8 cellular contexts compared by ENCODE assay signal in the genomic region with DNA sequence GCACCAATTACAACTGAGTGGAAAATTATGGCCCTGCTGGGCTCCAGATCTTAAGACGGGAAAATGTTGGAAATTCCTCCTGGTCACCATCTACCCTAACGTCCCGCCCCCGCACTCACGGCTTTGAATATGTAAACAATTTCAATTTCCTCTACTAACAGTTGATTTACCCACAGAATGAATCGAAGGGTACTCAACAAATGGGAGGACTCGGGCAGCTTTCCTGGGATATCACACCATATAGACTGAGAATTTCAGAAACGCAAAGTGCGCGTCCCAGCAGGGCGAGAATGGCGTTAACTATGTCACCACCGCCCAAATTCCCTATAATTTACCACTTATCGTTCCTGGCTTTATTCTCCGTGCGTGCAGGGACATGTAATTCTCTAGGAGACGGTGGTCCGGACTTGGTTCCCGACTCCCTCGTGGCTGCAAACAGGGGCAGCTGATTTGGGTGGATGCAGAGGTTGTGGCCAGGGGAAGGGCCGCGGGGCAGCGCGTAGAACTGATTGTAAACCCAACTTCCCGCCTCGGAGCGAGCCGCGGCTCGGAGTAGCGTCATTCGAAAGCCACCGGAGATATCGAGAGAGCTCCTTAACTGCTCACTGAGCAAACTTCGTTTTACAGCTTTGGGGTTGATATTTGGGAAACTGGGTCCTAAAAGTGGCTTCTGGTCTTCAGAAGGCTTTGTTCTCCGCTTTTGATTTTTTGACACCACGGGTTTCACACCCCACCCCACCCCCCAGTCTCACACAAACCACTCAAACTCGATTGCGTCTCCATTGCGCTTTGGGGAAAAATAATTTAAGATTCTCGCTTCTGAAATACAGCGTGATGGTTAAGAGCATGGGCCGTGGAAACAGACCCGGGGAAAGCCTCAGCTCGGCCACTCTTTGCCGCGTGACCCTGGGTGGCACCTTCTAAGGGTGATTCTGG. TPM values are rescaled to one million over a fixed set of nuclear protein-coding genes. Genes with fewer than 3 reads are reported as not detected.
A peak's percentile ranks its signal among the peaks of the same experiment; 100 is the strongest.
DNase-seq lines count a peak whose midpoint lies in the region; ATAC-seq and TF ChIP-seq lines count a peak whose summit lies in the region.

No MANE protein-coding gene starts in this region.

- DNase-seq in activated CD4-positive, alpha-beta T cell treated with anti-CD3 and anti-CD28 coated beads, Interleukin-2, amount 10 ng/mL, durations not matched to agents 7 days and 5 days: peak; percentile 31
- no peak for DNase-seq in activated CD4-positive, alpha-beta T cell treated with anti-CD3 and anti-CD28 coated beads for 4 hours
- DNase-seq in fibroblast of villous mesenchyme (ENCODE audit: low read depth) (peak; percentile 30), retina (peak; percentile 80), NCI-H1436 (lab: John Stamatoyannopoulos, UW) (no peak), mesenteric fat pad (ENCODE audit: low spot score) (no peak)

- peaks cover 77% of the 10 kb centered on the region for H3K27me3 Mint-ChIP-seq in activated CD4-positive, alpha-beta T cell treated with anti-CD3 and anti-CD28 coated beads, Interleukin-2, amount 10 ng/mL, durations not matched to agents 7 days and 5 days

- peak overlapping the region; percentile 47 for H3K4me3 ChIP-seq in fibroblast of villous mesenchyme (ENCODE audit: low read depth, low read length)

- H3K27ac Mint-ChIP-seq in activated CD4-positive, alpha-beta T cell treated with anti-CD3 and anti-CD28 coated beads, Interleukin-2, amount 10 ng/mL, durations not matched to agents 7 days and 5 days: peak overlapping the region; percentile 47

- H3K9me3 Mint-ChIP-seq in activated CD4-positive, alpha-beta T cell treated with anti-CD3 and anti-CD28 coated beads, Interleukin-2, amount 10 ng/mL, durations not matched to agents 7 days and 5 days: peaks cover 18% of the 10 kb centered on the region

- peaks cover 10% of the 10 kb centered on the region for H3K36me3 Mint-ChIP-seq in activated CD4-positive, alpha-beta T cell treated with anti-CD3 and anti-CD28 coated beads, Interleukin-2, amount 10 ng/mL, durations not matched to agents 7 days and 5 days (ENCODE audit: low read depth)

- ATAC-seq in SK-N-SH treated with all-trans-retinoic acid at 6 μM for 48 hours (peak; percentile 74), HG03342 (IDR thresholded peaks at IDR 0.05; ENCODE audit: unreplicated experiment) (no peak)

- TF ChIP-seq CTCF in fibroblast of villous mesenchyme (IDR thresholded peaks at IDR 0.05; ENCODE audit: insufficient read depth, low read depth, low read length): no peak

- CTCF ChIA-PET in activated CD4-positive, alpha-beta T cell treated with anti-CD3 and anti-CD28 coated beads, Interleukin-2, amount 10 ng/mL, durations not matched to agents 7 days and 5 days (lab: Charles Lee): interaction anchor here (1.0 kb wide), 1 partner anchor 16 kb away, joined by 5 read pairs; no protein-coding TSS in a partner anchor

- peak overlapping the region; percentile 70 for H3K4me3 Mint-ChIP-seq in activated CD4-positive, alpha-beta T cell treated with anti-CD3 and anti-CD28 coated beads, Interleukin-2, amount 10 ng/mL, durations not matched to agents 7 days and 5 days

- H3K4me1 Mint-ChIP-seq in activated CD4-positive, alpha-beta T cell treated with anti-CD3 and anti-CD28 coated beads, Interleukin-2, amount 10 ng/mL, durations not matched to agents 7 days and 5 days: peaks cover 26% of the 10 kb centered on the region

- POLR2A ChIA-PET in activated CD4-positive, alpha-beta T cell treated with anti-CD3 and anti-CD28 coated beads, Interleukin-2, amount 10 ng/mL, durations not matched to agents 7 days and 5 days (lab: Charles Lee): no interaction called here

TF ChIP-seq in SK-N-SH treated with all-trans-retinoic acid at 6 μM for 48 hours, 23 proteins besides CTCF, POLR2A, EP300 and RAD21:
- no peak for TF ChIP-seq ZNF565 (CRISPR knock-in tag; conservative IDR thresholded peaks at IDR 0.05; ENCODE audit: low read depth)
TF ChIP-seq in SK-N-SH treated with all-trans-retinoic acid at 6 μM for 48 hours: peak in this region for 0.

RNA-seq across cellular contexts. Expression of a gene that starts 17.6 kb away (rescaled TPM):
- total RNA-seq in activated CD4-positive, alpha-beta T cell treated with anti-CD3 and anti-CD28 coated beads, Interleukin-2, amount 10 ng/mL, durations not matched to agents 7 days and 5 days: 1 to 10 TPM; 1.5 to 1.6 TPM
- total RNA-seq in fibroblast of villous mesenchyme (11.7 and 13.9 TPM in 2 replicates), mesenteric fat pad (6.4 TPM)

RNA-seq across cellular contexts. Expression of a gene that starts 44.6 kb away (rescaled TPM):
- 1 to 10 TPM; 6.5 to 7.5 TPM for total RNA-seq in activated CD4-positive, alpha-beta T cell treated with anti-CD3 and anti-CD28 coated beads, Interleukin-2, amount 10 ng/mL, durations not matched to agents 7 days and 5 days
- total RNA-seq in fibroblast of villous mesenchyme (5.2 and 5.5 TPM in 2 replicates), mesenteric fat pad (2.7 TPM)

RNA-seq across cellular contexts. Expression of a gene that starts 51.6 kb away (rescaled TPM):
- under 1 TPM in 1 of 2 experiments, not detected in 1; 0.12 TPM for total RNA-seq in activated CD4-positive, alpha-beta T cell treated with anti-CD3 and anti-CD28 coated beads, Interleukin-2, amount 10 ng/mL, durations not matched to agents 7 days and 5 days
- total RNA-seq in fibroblast of villous mesenchyme (0.64 and 1.7 TPM in 2 replicates), mesenteric fat pad (3.1 TPM)

RNA-seq across cellular contexts. Expression of a gene that starts 59.4 kb away (rescaled TPM):
- total RNA-seq in activated CD4-positive, alpha-beta T cell treated with anti-CD3 and anti-CD28 coated beads, Interleukin-2, amount 10 ng/mL, durations not matched to agents 7 days and 5 days: 10 to 100 TPM in 1 of 2 experiments, 1 to 10 TPM in 1; 8.1 to 10.5 TPM
- total RNA-seq in fibroblast of villous mesenchyme (8.7 and 21.6 TPM in 2 replicates), mesenteric fat pad (5.9 TPM)

Comparison
In these comparisons a context has a peak if more than half of its experiments do, and no peak if none do; other contexts are left out.
1. DNase-seq: peak in activated CD4-positive, alpha-beta T cell treated with anti-CD3 and anti-CD28 coated beads, Interleukin-2, amount 10 ng/mL, durations not matched to agents 7 days and 5 days (single experiment), fibroblast of villous mesenchyme (single experiment) and retina (single experiment); none in activated CD4-positive, alpha-beta T cell treated with anti-CD3 and anti-CD28 coated beads for 4 hours (0 of 2), NCI-H1436 (single experiment) and mesenteric fat pad (single experiment).